ENCODE assay signal across 8 cellular contexts in the genomic region with DNA sequence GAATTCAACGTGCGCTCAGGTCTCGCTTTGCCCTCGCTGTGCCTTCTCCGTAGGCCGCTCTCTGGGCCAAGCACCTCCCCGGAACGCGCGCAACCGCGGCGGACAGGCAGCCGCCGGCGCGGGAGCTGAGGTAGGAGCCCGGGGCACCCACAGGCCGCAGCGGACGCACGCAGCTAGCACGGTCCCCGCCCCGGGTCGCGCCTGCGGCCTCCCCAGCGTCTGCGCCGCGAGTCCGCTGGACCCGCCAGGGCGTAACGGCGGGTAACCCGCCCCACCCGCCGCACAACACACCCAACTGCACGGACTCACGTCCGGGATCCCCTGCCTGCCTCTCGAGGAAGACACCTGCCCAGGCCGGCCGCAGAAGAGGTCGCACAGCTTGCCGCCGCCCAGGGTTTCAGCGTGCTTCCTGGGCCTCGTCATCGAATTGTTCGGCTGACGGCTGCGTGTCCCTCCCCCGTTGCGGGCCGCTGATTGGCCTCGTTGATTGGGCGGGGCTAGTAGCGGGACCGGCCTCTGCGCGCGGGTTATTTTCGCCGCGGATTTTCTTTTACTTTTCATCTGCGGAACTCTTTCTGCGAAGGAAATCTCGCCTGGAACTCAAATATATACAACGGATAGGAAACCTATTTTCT. TPM values are rescaled to one million over a fixed set of nuclear protein-coding genes. Genes with fewer than 3 reads are reported as not detected.
DNase-seq lines count a peak whose midpoint lies in the region; ATAC-seq, FAIRE-seq and TF ChIP-seq lines count a peak whose summit lies in the region.

A gene with protein sequence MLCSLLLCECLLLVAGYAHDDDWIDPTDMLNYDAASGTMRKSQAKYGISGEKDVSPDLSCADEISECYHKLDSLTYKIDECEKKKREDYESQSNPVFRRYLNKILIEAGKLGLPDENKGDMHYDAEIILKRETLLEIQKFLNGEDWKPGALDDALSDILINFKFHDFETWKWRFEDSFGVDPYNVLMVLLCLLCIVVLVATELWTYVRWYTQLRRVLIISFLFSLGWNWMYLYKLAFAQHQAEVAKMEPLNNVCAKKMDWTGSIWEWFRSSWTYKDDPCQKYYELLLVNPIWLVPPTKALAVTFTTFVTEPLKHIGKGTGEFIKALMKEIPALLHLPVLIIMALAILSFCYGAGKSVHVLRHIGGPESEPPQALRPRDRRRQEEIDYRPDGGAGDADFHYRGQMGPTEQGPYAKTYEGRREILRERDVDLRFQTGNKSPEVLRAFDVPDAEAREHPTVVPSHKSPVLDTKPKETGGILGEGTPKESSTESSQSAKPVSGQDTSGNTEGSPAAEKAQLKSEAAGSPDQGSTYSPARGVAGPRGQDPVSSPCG (minus strand): TSS at position 433 of the 635 bp plus-strand sequence. CDS start 13,047 bp downstream, outside the sequence.

- TF ChIP-seq CTCF in A673 (conservative IDR thresholded peaks at IDR 0.05; ENCODE audit: low read depth, low read length) (no peak), WERI-Rb-1 (IDR thresholded peaks at IDR 0.05; ENCODE audit: low read depth, low read length) (no peak), mammary epithelial cell (conservative IDR thresholded peaks at IDR 0.05 in 1 of 2, IDR thresholded peaks at IDR 0.05 in 1 of 2; ENCODE audit: extremely low read depth in 1 of 2, insufficient read depth in 1 of 2, low read depth in 1 of 2, low read length in 2 of 2) (no peak)

- H3K27ac ChIP-seq in A673 (ENCODE audit: low read depth, low read length, poor library complexity, severe bottlenecking) (peak within 1 kb of the TSS; percentile 95), WERI-Rb-1 (peak within 1 kb of the TSS; percentile 94), mammary epithelial cell (ENCODE audit: insufficient read depth, low read depth, low read length) (peak within 1 kb of the TSS; percentile 82), iPS-20b (ENCODE audit: low read length) (no peak within 1 kb of the TSS), small intestine (ENCODE audit: low read depth in 1 of 2, low read length in 1 of 2) (peak within 1 kb of the TSS; percentile 97 to 98)

- peaks cover 37% of the 10 kb centered on the region for H3K79me2 ChIP-seq in mammary epithelial cell (ENCODE audit: insufficient read depth, low read length)

- peak within 1 kb of the TSS; percentile 90 for H3K4me2 ChIP-seq in mammary epithelial cell (ENCODE audit: insufficient read depth, low read depth, low read length)

- intact Hi-C loops in A673 (cut with micrococcal nuclease; ENCODE audit: unreplicated experiment) (loop anchor here (10.0 kb wide), 1 partner anchor 142 kb away; no protein-coding TSS in a partner anchor), mammary epithelial cell (cut with micrococcal nuclease) (loop anchor here (1.0 kb wide), 1 partner anchor 149 kb away; a partner anchor contains a TSS)

- H3K27me3 ChIP-seq in A673 (replicated peaks; ENCODE audit: insufficient read depth, low read depth, low read length, poor library complexity): no peaks in the 10 kb centered on the region
- H3K27me3 ChIP-seq in WERI-Rb-1 (ENCODE audit: insufficient read depth, low read depth, severe bottlenecking): no peaks in the 10 kb centered on the region
- no peaks in the 10 kb centered on the region for H3K27me3 ChIP-seq in mammary epithelial cell (ENCODE audit: insufficient read depth, low read length)
- peaks cover 4% of the 10 kb centered on the region; the same call in 1 of the 2 replicates for H3K27me3 ChIP-seq in iPS-20b (ENCODE audit: insufficient read depth, low read length)
- no peaks in the 10 kb centered on the region for H3K27me3 ChIP-seq in small intestine (ENCODE audit: control insufficient read depth in 2 of 2, insufficient read depth in 2 of 2, low read length in 2 of 2)

- peak; percentile 95 for ATAC-seq in GM18868 (IDR thresholded peaks at IDR 0.05; ENCODE audit: unreplicated experiment)
- peak; percentile 95 for ATAC-seq in HG03108 (IDR thresholded peaks at IDR 0.05; ENCODE audit: unreplicated experiment)

- WGBS in mammary epithelial cell (ENCODE audit: low coverage, missing lambda C conversion rate): under 1% methylated on average over 36 of the region's 72 CpGs
- WGBS in small intestine, 3 donors: 0 to 1% (median 0%) methylated on average over 68 to 72 of the region's 72 CpGs

- H3K9ac ChIP-seq in mammary epithelial cell (ENCODE audit: insufficient read depth, low read length) (peak within 1 kb of the TSS; percentile 79), iPS-20b (ENCODE audit: low read depth, low read length) (peak within 1 kb of the TSS; percentile 84)

- POLR2A ChIA-PET in A673 (lab: Charles Lee; ENCODE audit: low non-redundant PET): interaction anchor here (0.6 kb wide), 1 partner anchor 144 kb away, joined by 7 read pairs; no protein-coding TSS in a partner anchor

- H3K9me3 ChIP-seq in A673 (ENCODE audit: low read depth, low read length, poor library complexity, severe bottlenecking) (no peaks in the 10 kb centered on the region), WERI-Rb-1 (ENCODE audit: severe bottlenecking) (no peaks in the 10 kb centered on the region), mammary epithelial cell (replicated peaks; ENCODE audit: insufficient read depth, low read length) (no peaks in the 10 kb centered on the region), iPS-20b (ENCODE audit: insufficient read depth, low read depth, low read length) (no peaks in the 10 kb centered on the region), small intestine (ENCODE audit: control insufficient read depth, low read depth) (no peaks in the 10 kb centered on the region)

- dilution Hi-C loops in mammary epithelial cell (cut with HindIII; ENCODE audit: low sequenced_read_pairs): no loop called here

- no peaks in the 10 kb centered on the region for H4K20me1 ChIP-seq in mammary epithelial cell (ENCODE audit: insufficient read depth, low read length)

- H3K4me1 ChIP-seq in A673 (ENCODE audit: insufficient read depth, low read length, poor library complexity, severe bottlenecking): peaks cover 7% of the 10 kb centered on the region
- H3K4me1 ChIP-seq in mammary epithelial cell (ENCODE audit: insufficient read depth, low read length): peaks cover 15% of the 10 kb centered on the region
- H3K4me1 ChIP-seq in iPS-20b (ENCODE audit: insufficient read depth, low read length): peaks cover 7% of the 10 kb centered on the region
- peaks cover 3 to 4% of the 10 kb centered on the region in 2 donors for H3K4me1 ChIP-seq in small intestine (ENCODE audit: control insufficient read depth in 2 of 2, insufficient read depth in 1 of 2, low read depth in 1 of 2, low read length in 1 of 2)

- no peak for FAIRE-seq in small intestine (lab: Jason Lieb, UNC)

- H3K36me3 ChIP-seq in A673 (ENCODE audit: insufficient read depth, low read length, poor library complexity, severe bottlenecking): no peaks in the 10 kb centered on the region
- peaks cover 14% of the 10 kb centered on the region for H3K36me3 ChIP-seq in WERI-Rb-1
- H3K36me3 ChIP-seq in mammary epithelial cell (ENCODE audit: insufficient read depth, low read length): no peaks in the 10 kb centered on the region
- H3K36me3 ChIP-seq in iPS-20b (ENCODE audit: insufficient read depth, low read depth, low read length): 0 out of 2 replicates have a peak, but pooled peaks cover 7% of the 10 kb centered on the region
- no peaks in the 10 kb centered on the region for H3K36me3 ChIP-seq in small intestine (ENCODE audit: control insufficient read depth in 2 of 2, insufficient read depth in 2 of 2, low read length in 2 of 2)

- CTCF ChIA-PET in A673 (lab: Charles Lee) (no interaction called here), mammary epithelial cell (lab: Charles Lee; ENCODE audit: low non-redundant PET) (no interaction called here)

- in situ Hi-C loops in mammary epithelial cell (cut with MboI; ENCODE audit: low sequenced_read_pairs in 2 of 2): no loop called here

- H3K4me3 ChIP-seq in A673 (ENCODE audit: low read depth, low read length, poor library complexity, severe bottlenecking) (peak within 1 kb of the TSS; percentile 81), WERI-Rb-1 (ENCODE audit: low read depth, low read length) (peak within 1 kb of the TSS; percentile 84), mammary epithelial cell (replicated peaks in 1 of 3; ENCODE audit: insufficient read depth in 1 of 3, low read depth in 2 of 3, low read length in 3 of 3) (peak within 1 kb of the TSS; percentile 71 to 81 (median 79)), iPS-20b (ENCODE audit: low read length) (peak within 1 kb of the TSS; percentile 82), small intestine (ENCODE audit: low read depth in 1 of 2, low read length in 2 of 2) (peak within 1 kb of the TSS; percentile 67 to 76)

- H2AFZ ChIP-seq in mammary epithelial cell (ENCODE audit: low read depth, low read length): peak within 1 kb of the TSS; percentile 86

- BruUV-seq in A673 (replicated peaks; lab: Mats Ljungman, UMichigan): no TSS peak
- no TSS peak for BruUV-seq in mammary epithelial cell (replicated peaks; lab: Mats Ljungman, UMichigan)

- DNase-seq in A673 (ENCODE audit: low spot score) (peak; percentile 95), NCI-H2196 treated with DMSO at 0.1 percent for 48 hours (lab: John Stamatoyannopoulos, UW; ENCODE audit: unreplicated experiment) (peak; percentile 94), WERI-Rb-1 (peak; percentile 95), mammary epithelial cell (peak; percentile 96), small intestine (peak; percentile 97)

RNA-seq across cellular contexts. Expression of the gene that starts here (rescaled TPM):
- 58.4 and 60.2 TPM in 2 replicates for total RNA-seq in A673 (2021)
- 10 to 100 TPM; 20.3 to 26.3 TPM for total RNA-seq in mammary epithelial cell
- polyA plus RNA-seq in mammary epithelial cell: 12.6 TPM
- 8.7 TPM for polyA minus RNA-seq in mammary epithelial cell
- polyA plus RNA-seq in small intestine: 10 to 100 TPM in 1 of 3 donors, 1 to 10 TPM in 2; 2.2 to 13.8 (median 2.4) TPM
